In genomic region chr1:162741574-162741973, GRCh38 we compare ENCODE assay signal across 20 cellular contexts.
"Had no signal": no experiment of that assay in that cellular context is flagged by ENCODE, and none has a peak within 500 bp of the region (broad histone marks: within the 10 kb centered on the region; RNA-seq: fewer than 3 reads in every experiment).

No MANE protein-coding gene starts in this region.

- ATAC-seq: SK-N-SH treated with all-trans-retinoic acid at 6 μM for 48 hours had no signal

- DNase-seq: Karpas-422, KG1, MG63, NCI-H1092, NCI-H1436, NCI-H187, NCI-H2029, NCI-H2081 treated with DMSO at 0.1 percent for 48 hours, NCI-H2171, NCI-H226, NCI-H446, NCI-H510A, NCI-H524 treated with DMSO at 0.1 percent for 48 hours, NCI-H69, NCI-H774, RPMI8226, SHP77 treated with DMSO at 0.1 percent for 48 hours, SJCRH30 had no signal

- H3K4me3 ChIP-seq: MG63, SJCRH30 had no signal

- H3K27me3 ChIP-seq: MG63, SJCRH30 had no signal

- H3K27ac ChIP-seq: HL-60, SJCRH30 had no signal

- H3K36me3 ChIP-seq: SJCRH30 had no signal

- H3K4me1 ChIP-seq: SJCRH30 had no signal

- H3K9me3 ChIP-seq: SJCRH30 had no signal
